Comparison of ENCODE assay signal across 11 cellular contexts in genomic region chr7:29196191-29196590, GRCh38.
DNase-seq lines count a peak whose midpoint lies in the region; ATAC-seq lines count a peak whose summit lies in the region.
"Had no signal": no experiment of that assay in that cellular context is flagged by ENCODE, and none has a peak within 500 bp of the region (broad histone marks: within the 10 kb centered on the region; RNA-seq: fewer than 3 reads in every experiment).

No MANE protein-coding gene starts in this region.

- H3K27ac Mint-ChIP-seq in dendritic cell treated with granulocyte-macrophage colony-stimulating factor and Interleukin-4, amounts not matched to agents 40 ng/mL and 50 ng/mL, for 4 days, result no peak overlapping the region

- peak; percentile 20 to 69 for DNase-seq in NCI-H2081 (lab: John Stamatoyannopoulos, UW)
- DNase-seq in NCI-H2081 treated with DMSO at 0.1 percent for 48 hours (lab: John Stamatoyannopoulos, UW), result no peak
- peak; percentile 49 for DNase-seq in MV-4-11 (lab: John Stamatoyannopoulos, UW)
- DNase-seq in pons (ENCODE audit: low spot score), result peak; percentile 46
- DNase-seq: activated CD4-positive, CD25-positive, alpha-beta regulatory T cell; stimulated activated CD4-positive, alpha-beta T cell treated with anti-CD3 and anti-CD28 coated beads, Interleukin-2, amount 100 ng/mL, for 48 hours; substantia nigra had no signal

- peak overlapping the region; percentile 26 for H3K4me3 Mint-ChIP-seq in dendritic cell treated with granulocyte-macrophage colony-stimulating factor and Interleukin-4, amounts not matched to agents 40 ng/mL and 50 ng/mL, for 4 days

- peaks cover 17% of the 10 kb centered on the region for H3K27me3 Mint-ChIP-seq in dendritic cell treated with granulocyte-macrophage colony-stimulating factor and Interleukin-4, amounts not matched to agents 40 ng/mL and 50 ng/mL, for 4 days

- H3K9me3 Mint-ChIP-seq in dendritic cell treated with granulocyte-macrophage colony-stimulating factor and Interleukin-4, amounts not matched to agents 40 ng/mL and 50 ng/mL, for 4 days, result no peaks in the 10 kb centered on the region

- intact Hi-C loops in dendritic cell treated with granulocyte-macrophage colony-stimulating factor and Interleukin-4, amounts not matched to agents 40 ng/mL and 50 ng/mL, for 4 days (cut with micrococcal nuclease), result loop anchor here (10.0 kb wide), 1 partner anchor 271 kb away; no protein-coding TSS in a partner anchor

- peaks cover 72% of the 10 kb centered on the region for H3K4me1 Mint-ChIP-seq in dendritic cell treated with granulocyte-macrophage colony-stimulating factor and Interleukin-4, amounts not matched to agents 40 ng/mL and 50 ng/mL, for 4 days (ENCODE audit: low read depth)

- H3K36me3 Mint-ChIP-seq in dendritic cell treated with granulocyte-macrophage colony-stimulating factor and Interleukin-4, amounts not matched to agents 40 ng/mL and 50 ng/mL, for 4 days (ENCODE audit: low read depth), result peaks cover 58% of the 10 kb centered on the region

- no peak for ATAC-seq in activated CD4-positive, CD25-positive, alpha-beta regulatory T cell treated with anti-CD3 and anti-CD28 coated beads, Interleukin-2, amount 50 U/mL, for 24 hours
- ATAC-seq in GM21737 (IDR thresholded peaks at IDR 0.05; ENCODE audit: unreplicated experiment), result no peak
- ATAC-seq in GM19324 (IDR thresholded peaks at IDR 0.05; ENCODE audit: low FRiP score, unreplicated experiment), result no peak
